ENCODE assay signal across 17 cellular contexts in the genomic region with DNA sequence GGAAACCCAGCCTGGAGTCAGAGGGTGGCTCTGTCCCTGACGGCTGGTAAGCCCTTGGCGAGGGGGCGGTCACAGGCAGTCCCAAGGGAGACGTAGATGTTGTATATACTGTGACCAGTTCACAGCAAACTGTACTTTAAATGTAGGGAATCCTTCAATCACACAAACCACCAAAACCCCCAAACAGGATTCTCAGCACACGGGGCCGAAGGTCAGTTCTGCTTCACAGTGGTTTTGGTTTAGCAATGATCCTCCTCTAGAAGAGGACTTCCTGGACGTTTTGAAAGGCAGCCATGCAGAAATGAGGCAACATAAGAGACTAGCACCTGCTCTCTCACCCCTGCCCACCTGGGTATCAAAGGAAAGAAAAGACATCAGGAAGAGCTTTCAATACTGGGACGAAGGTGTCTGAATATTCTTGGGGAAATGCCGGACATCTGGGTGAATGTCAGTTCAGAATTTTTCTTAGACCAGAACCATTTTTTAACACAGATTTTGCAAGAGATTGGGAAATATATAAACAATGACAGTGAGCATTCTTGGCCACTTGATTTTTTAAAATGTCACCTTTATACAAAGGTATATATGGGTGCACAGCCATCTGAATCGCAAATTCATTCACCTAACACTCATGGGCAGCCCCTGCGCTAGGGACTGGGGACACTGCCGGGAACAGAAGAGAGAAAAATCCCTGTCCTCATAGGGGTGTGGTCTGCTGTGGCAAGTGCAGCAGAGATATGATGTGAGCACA.
DNase-seq lines count a peak whose midpoint lies in the region; ATAC-seq lines count a peak whose summit lies in the region.
"Had no signal": no experiment of that assay in that cellular context is flagged by ENCODE, and none has a peak within 500 bp of the region (broad histone marks: within the 10 kb centered on the region; RNA-seq: fewer than 3 reads in every experiment).

No MANE protein-coding gene starts in this region.

- peaks cover 5% of the 10 kb centered on the region for H3K4me1 Mint-ChIP-seq in activated T-helper 17 cell treated with anti-CD3 and anti-CD28 coated beads, Interleukin-2, amount 50 U/mL, for 72 hours
- H3K4me1 Mint-ChIP-seq: memory B cell had no signal

- H3K27ac Mint-ChIP-seq in activated T-helper 17 cell treated with anti-CD3 and anti-CD28 coated beads, Interleukin-2, amount 50 U/mL, for 72 hours = no peak overlapping the region
- H3K27ac Mint-ChIP-seq: activated CD8-positive, alpha-beta memory T cell treated with anti-CD3 and anti-CD28 coated beads, Interleukin-2, amount 10 ng/mL, durations not matched to agents 7 days and 5 days; memory B cell had no signal

- no peaks in the 10 kb centered on the region for H3K36me3 Mint-ChIP-seq in activated T-helper 17 cell treated with anti-CD3 and anti-CD28 coated beads, Interleukin-2, amount 50 U/mL, for 72 hours (ENCODE audit: low read depth)
- H3K36me3 Mint-ChIP-seq: activated CD8-positive, alpha-beta memory T cell treated with anti-CD3 and anti-CD28 coated beads, Interleukin-2, amount 10 ng/mL, durations not matched to agents 7 days and 5 days; memory B cell had no signal

- H3K4me3 Mint-ChIP-seq in activated T-helper 17 cell treated with anti-CD3 and anti-CD28 coated beads, Interleukin-2, amount 50 U/mL, for 72 hours = no peak overlapping the region
- H3K4me3 Mint-ChIP-seq: activated CD8-positive, alpha-beta memory T cell treated with anti-CD3 and anti-CD28 coated beads, Interleukin-2, amount 10 ng/mL, durations not matched to agents 7 days and 5 days; memory B cell; neural crest cell had no signal

- H3K9me3 Mint-ChIP-seq in activated T-helper 17 cell treated with anti-CD3 and anti-CD28 coated beads, Interleukin-2, amount 50 U/mL, for 72 hours = no peaks in the 10 kb centered on the region
- H3K9me3 Mint-ChIP-seq: neural crest cell had no signal

- DNase-seq in AML-193 (lab: John Stamatoyannopoulos, UW) = peak; percentile 69 to 75
- peak; percentile 1 for DNase-seq in NCI-H345 (lab: John Stamatoyannopoulos, UW)
- peak; percentile 83 for DNase-seq in iris pigment epithelial cell (ENCODE audit: low read depth)
- no peak for DNase-seq in stimulated activated naive CD4-positive, alpha-beta T cell treated with Interleukin-2 at 50 U/mL for 16 hours (lab: John Stamatoyannopoulos, UW)
- no peak for DNase-seq in NCI-H1092 treated with DMSO at 0.1 percent for 48 hours (lab: John Stamatoyannopoulos, UW)
- DNase-seq in stimulated activated naive CD8-positive, alpha-beta T cell treated with anti-CD3 and anti-CD28 coated beads, Interleukin-15, Interleukin-2, amounts not matched to agents 100 U/mL and 50 U/mL, for 24 hours = no peak
- DNase-seq: activated CD8-positive, alpha-beta memory T cell treated with anti-CD3 and anti-CD28 coated beads, Interleukin-2, amount 10 ng/mL, durations not matched to agents 7 days and 5 days; activated naive CD4-positive, alpha-beta T cell treated with Interleukin-2 at 50 U/mL for 16 hours; NCI-H2081; stimulated activated CD4-positive, alpha-beta T cell treated with anti-CD3 and anti-CD28 coated beads, Interleukin-4, amount 100 ng/mL, for 4 hours; SW 1271; WERI-Rb-1 had no signal

- ATAC-seq in GM18870 (IDR thresholded peaks at IDR 0.05; ENCODE audit: unreplicated experiment) = peak; percentile 76
- ATAC-seq in stimulated activated naive CD8-positive, alpha-beta T cell treated with anti-CD3 and anti-CD28 coated beads, Interleukin-15, Interleukin-2, amounts not matched to agents 100 U/mL and 50 U/mL, for 24 hours = no peak
- ATAC-seq in activated T-helper 17 cell treated with anti-CD3 and anti-CD28 coated beads, Interleukin-2, amount 50 U/mL, for 72 hours (replicated peaks) = no peak
- ATAC-seq: activated CD8-positive, alpha-beta memory T cell treated with anti-CD3 and anti-CD28 coated beads, Interleukin-2, amount 10 ng/mL, durations not matched to agents 7 days and 5 days; body of pancreas had no signal

- no peaks in the 10 kb centered on the region for H3K27me3 Mint-ChIP-seq in activated T-helper 17 cell treated with anti-CD3 and anti-CD28 coated beads, Interleukin-2, amount 50 U/mL, for 72 hours

Comparison
In these comparisons a context has a peak if more than half of its experiments do, and no peak if none do; other contexts are left out.
1. DNase-seq: peak in AML-193 (2 of 2), NCI-H345 (single experiment) and iris pigment epithelial cell (single experiment); none in stimulated activated naive CD4-positive, alpha-beta T cell treated with Interleukin-2 at 50 U/mL for 16 hours (single experiment), NCI-H1092 treated with DMSO at 0.1 percent for 48 hours (single experiment) and stimulated activated naive CD8-positive, alpha-beta T cell treated with anti-CD3 and anti-CD28 coated beads, Interleukin-15, Interleukin-2, amounts not matched to agents 100 U/mL and 50 U/mL, for 24 hours (single experiment).